In genomic region chr19:10655457-10656312, GRCh38 we compare ENCODE assay signal across 8 cellular contexts. TPM values are rescaled to one million over a fixed set of nuclear protein-coding genes. Genes with fewer than 3 reads are reported as not detected.
DNase-seq lines count a peak whose midpoint lies in the region; ATAC-seq and TF ChIP-seq lines count a peak whose summit lies in the region.

No MANE protein-coding gene starts in this region.

- peaks cover 50% of the 10 kb centered on the region for H3K36me3 Mint-ChIP-seq in stimulated activated naive CD8-positive, alpha-beta T cell treated with anti-CD3 and anti-CD28 coated beads, Interleukin-15, Interleukin-2, amounts not matched to agents 100 ng/mL and 50 ng/mL, for 24 hours (ENCODE audit: low read depth)

- H3K27ac ChIP-seq in Peyer's patch (peak overlapping the region; percentile 97 to 100 (median 98)), mucosa of rectum (ENCODE audit: low read depth in 2 of 2, low read length in 2 of 2) (peak overlapping the region; percentile 96 to 100)

- TF ChIP-seq CTCF in Peyer's patch (IDR thresholded peaks at IDR 0.05): peak in 1 of 6 experiments; percentile 11

- no peaks in the 10 kb centered on the region for H3K9me3 Mint-ChIP-seq in stimulated activated naive CD8-positive, alpha-beta T cell treated with anti-CD3 and anti-CD28 coated beads, Interleukin-15, Interleukin-2, amounts not matched to agents 100 ng/mL and 50 ng/mL, for 24 hours

- H3K27me3 ChIP-seq in Peyer's patch (no peaks in the 10 kb centered on the region), mucosa of rectum (ENCODE audit: control insufficient read depth in 2 of 2, insufficient read depth in 2 of 2, low read length in 2 of 2) (no peaks in the 10 kb centered on the region)

- H3K4me3 ChIP-seq in Peyer's patch: peak overlapping the region; percentile 81 to 99 (median 92)
- H3K4me3 ChIP-seq in mucosa of rectum (ENCODE audit: low read length in 2 of 2): peak overlapping the region; percentile 77 to 78

- TF ChIP-seq POLR2A in Peyer's patch (IDR thresholded peaks at IDR 0.05): no peak

- H3K9me3 ChIP-seq in Peyer's patch: no peaks in the 10 kb centered on the region
- H3K9me3 ChIP-seq in mucosa of rectum (ENCODE audit: control insufficient read depth in 2 of 2, low read length in 2 of 2): no peaks in the 10 kb centered on the region

- no peak for DNase-seq in stimulated activated naive CD8-positive, alpha-beta T cell treated with anti-CD3 and anti-CD28 coated beads, Interleukin-15, Interleukin-2, amounts not matched to agents 100 U/mL and 50 U/mL, for 24 hours
- DNase-seq in Peyer's patch (no peak), dedifferentiated amniotic fluid mesenchymal stem cell (ENCODE audit: extremely low spot score) (peak; percentile 15), NCI-H1436 treated with DMSO at 0.1 percent for 48 hours (lab: John Stamatoyannopoulos, UW) (no peak), OCI-M2 (lab: John Stamatoyannopoulos, UW; ENCODE audit: unreplicated experiment) (no peak)

- no peak for ATAC-seq in stimulated activated naive CD8-positive, alpha-beta T cell treated with anti-CD3 and anti-CD28 coated beads, Interleukin-15, Interleukin-2, amounts not matched to agents 100 U/mL and 50 U/mL, for 24 hours
- no peak for ATAC-seq in HG02798 (IDR thresholded peaks at IDR 0.05; ENCODE audit: poor library complexity, unreplicated experiment)

- peak overlapping the region; percentile 60 to 77 for H3K9ac ChIP-seq in mucosa of rectum (ENCODE audit: low read depth in 1 of 2, low read length in 2 of 2)

- peaks cover 0 to 4% (median 0%) of the 10 kb centered on the region in 3 donors for H3K36me3 ChIP-seq in Peyer's patch
- peaks cover 0 to 5% of the 10 kb centered on the region in 2 donors for H3K36me3 ChIP-seq in mucosa of rectum (ENCODE audit: control insufficient read depth in 2 of 2, insufficient read depth in 2 of 2, low read length in 2 of 2)

- H3K4me1 ChIP-seq in Peyer's patch (peaks cover 0 to 69% (median 21%) of the 10 kb centered on the region in 4 donors), mucosa of rectum (ENCODE audit: control insufficient read depth in 2 of 2, insufficient read depth in 2 of 2, low read length in 2 of 2) (peaks cover 18 to 26% of the 10 kb centered on the region in 2 donors)

- H3K4me3 Mint-ChIP-seq in stimulated activated naive CD8-positive, alpha-beta T cell treated with anti-CD3 and anti-CD28 coated beads, Interleukin-15, Interleukin-2, amounts not matched to agents 100 ng/mL and 50 ng/mL, for 24 hours: peak overlapping the region; percentile 99

- peaks cover 74% of the 10 kb centered on the region for H3K4me1 Mint-ChIP-seq in stimulated activated naive CD8-positive, alpha-beta T cell treated with anti-CD3 and anti-CD28 coated beads, Interleukin-15, Interleukin-2, amounts not matched to agents 100 ng/mL and 50 ng/mL, for 24 hours (ENCODE audit: low read depth)

- peak overlapping the region; percentile 98 for H3K27ac Mint-ChIP-seq in stimulated activated naive CD8-positive, alpha-beta T cell treated with anti-CD3 and anti-CD28 coated beads, Interleukin-15, Interleukin-2, amounts not matched to agents 100 ng/mL and 50 ng/mL, for 24 hours

- peaks cover 3% of the 10 kb centered on the region for H3K27me3 Mint-ChIP-seq in stimulated activated naive CD8-positive, alpha-beta T cell treated with anti-CD3 and anti-CD28 coated beads, Interleukin-15, Interleukin-2, amounts not matched to agents 100 ng/mL and 50 ng/mL, for 24 hours

RNA-seq across cellular contexts. Expression of gene ILF3, which starts 1.5 kb away (rescaled TPM):
- total RNA-seq in Peyer's patch: 100 to 1,000 TPM in 3 of 4 donors, 10 to 100 TPM in 1; 73.4 to 227 (median 139) TPM

RNA-seq across cellular contexts. Expression of gene SLC44A2, which starts 30.3 kb away (rescaled TPM):
- 10 to 100 TPM; 24.2 to 81.7 (median 57.6) TPM for total RNA-seq in Peyer's patch

RNA-seq across cellular contexts. Expression of gene QTRT1, which starts 45.6 kb away (rescaled TPM):
- total RNA-seq in Peyer's patch: 10 to 100 TPM; 25.9 to 85.0 (median 38.3) TPM
